Comparison of ENCODE assay signal across 19 cellular contexts in the genomic region with DNA sequence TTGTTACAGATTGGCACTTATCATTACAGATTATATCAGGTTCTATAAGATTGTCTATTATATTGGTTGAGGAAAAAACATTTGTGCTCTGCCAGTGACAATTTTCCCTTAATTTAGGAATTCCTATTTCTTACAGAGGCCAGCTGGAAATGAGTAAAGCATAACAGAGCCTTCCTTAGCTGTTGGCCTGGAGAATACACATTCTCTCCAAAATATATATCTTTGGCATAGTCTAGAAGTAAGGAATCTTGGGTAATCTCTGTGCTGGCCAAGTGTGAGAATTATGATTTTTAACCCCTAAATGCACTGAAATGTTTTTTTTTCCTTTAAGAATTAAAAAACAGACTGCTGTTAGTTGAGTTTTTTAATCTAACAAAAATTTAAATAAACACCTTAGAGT. TPM values are rescaled to one million over a fixed set of nuclear protein-coding genes. Genes with fewer than 3 reads are reported as not detected.
DNase-seq lines count a peak whose midpoint lies in the region; ATAC-seq and TF ChIP-seq lines count a peak whose summit lies in the region.
"Had no signal": no experiment of that assay in that cellular context is flagged by ENCODE, and none has a peak within 500 bp of the region (broad histone marks: within the 10 kb centered on the region; RNA-seq: fewer than 3 reads in every experiment).

No MANE protein-coding gene starts in this region.

- no peak for TF ChIP-seq POLR2A in body of pancreas (IDR thresholded peaks at IDR 0.05)

- no peak for TF ChIP-seq CTCF in cardiac fibroblast (IDR thresholded peaks at IDR 0.05; ENCODE audit: low read depth, low read length)
- no peak for TF ChIP-seq CTCF in fibroblast of pulmonary artery (IDR thresholded peaks at IDR 0.05; ENCODE audit: low read length, missing control alignments)
- TF ChIP-seq CTCF in mesothelial cell of epicardium (IDR thresholded peaks at IDR 0.05; ENCODE audit: unreplicated experiment), result no peak
- TF ChIP-seq CTCF in body of pancreas (IDR thresholded peaks at IDR 0.05), result no peak

- peaks cover 6% of the 10 kb centered on the region for H3K4me1 Mint-ChIP-seq in mesothelial cell of epicardium
- H3K4me1 Mint-ChIP-seq: CD4-positive, CD25-positive, alpha-beta regulatory T cell had no signal

- H3K36me3 ChIP-seq in body of pancreas (replicated peaks in 1 of 2; ENCODE audit: insufficient read depth in 1 of 2, low read depth in 2 of 2), result no peaks in the 10 kb centered on the region
- H3K36me3 ChIP-seq: BLaER1 had no signal

- H3K27me3 ChIP-seq in body of pancreas, result no peaks in the 10 kb centered on the region
- H3K27me3 ChIP-seq: BLaER1 had no signal

- no peak overlapping the region for H3K4me3 ChIP-seq in cardiac fibroblast (replicated peaks in 1 of 2; ENCODE audit: low read depth in 2 of 2, low read length in 2 of 2)
- no peak overlapping the region for H3K4me3 ChIP-seq in fibroblast of pulmonary artery (replicated peaks; ENCODE audit: low read depth, low read length)
- no peak overlapping the region for H3K4me3 ChIP-seq in body of pancreas
- H3K4me3 ChIP-seq: BLaER1, GM12878 had no signal

- no peaks in the 10 kb centered on the region for H3K27me3 Mint-ChIP-seq in mesothelial cell of epicardium (ENCODE audit: low read depth)
- H3K27me3 Mint-ChIP-seq: CD4-positive, CD25-positive, alpha-beta regulatory T cell had no signal

- intact Hi-C loops in body of pancreas (cut with DNase I), result no loop called here

- no peaks in the 10 kb centered on the region for H3K9me3 ChIP-seq in body of pancreas
- H3K9me3 ChIP-seq: BLaER1 had no signal

- H3K27ac Mint-ChIP-seq in mesothelial cell of epicardium, result peak overlapping the region; percentile 27
- H3K27ac Mint-ChIP-seq: CD4-positive, CD25-positive, alpha-beta regulatory T cell had no signal

- H3K27ac ChIP-seq in body of pancreas, result no peak overlapping the region
- H3K27ac ChIP-seq: BLaER1 had no signal

- peaks cover 2% of the 10 kb centered on the region for H3K36me3 Mint-ChIP-seq in mesothelial cell of epicardium
- H3K36me3 Mint-ChIP-seq: CD4-positive, CD25-positive, alpha-beta regulatory T cell had no signal

- peaks cover 6% of the 10 kb centered on the region for H3K9me3 Mint-ChIP-seq in mesothelial cell of epicardium

- no peaks in the 10 kb centered on the region for H3K4me1 ChIP-seq in body of pancreas
- H3K4me1 ChIP-seq: BLaER1 had no signal

- ATAC-seq in body of pancreas, result no peak
- ATAC-seq: GM12878, HCT116 had no signal

- H3K4me3 Mint-ChIP-seq in mesothelial cell of epicardium, result no peak overlapping the region
- H3K4me3 Mint-ChIP-seq: CD4-positive, CD25-positive, alpha-beta regulatory T cell had no signal

- DNase-seq in HCEC 1CT (peak; percentile 57), cardiac fibroblast (ENCODE audit: low read depth in 2 of 2) (peak; percentile 5 to 23), fibroblast of pulmonary artery (ENCODE audit: low read depth) (peak; percentile 9), mesothelial cell of epicardium (ENCODE audit: low spot score in 2 of 2, unreplicated experiment in 2 of 2) (no peak), COLO829 (ENCODE audit: low spot score) (no peak), NCI-H226 (no peak), body of pancreas (no peak)
- DNase-seq: 8988T; AML-193; Calu3; CD4-positive, CD25-positive, alpha-beta regulatory T cell; DMS 273 treated with DMSO at 0.1 percent for 48 hours; DMS79; IMR-90 had no signal

RNA-seq across cellular contexts. Expression of a gene that starts 29.1 kb away (rescaled TPM):
- total RNA-seq in mesothelial cell of epicardium (0.18 to 0.34 TPM (median 0.24 TPM) in 3 replicates), body of pancreas (not detected)
- total RNA-seq: Calu3; CD4-positive, CD25-positive, alpha-beta regulatory T cell; G401; GM12878; H4; IMR-90 had no signal

Comparison
In these comparisons a context has a peak if more than half of its experiments do, and no peak if none do; other contexts are left out.
1. DNase-seq: peak in HCEC 1CT (single experiment), cardiac fibroblast (2 of 2) and fibroblast of pulmonary artery (single experiment); none in mesothelial cell of epicardium (0 of 2), COLO829 (single experiment), NCI-H226 (single experiment) and body of pancreas (0 of 4).